In the genomic region with DNA sequence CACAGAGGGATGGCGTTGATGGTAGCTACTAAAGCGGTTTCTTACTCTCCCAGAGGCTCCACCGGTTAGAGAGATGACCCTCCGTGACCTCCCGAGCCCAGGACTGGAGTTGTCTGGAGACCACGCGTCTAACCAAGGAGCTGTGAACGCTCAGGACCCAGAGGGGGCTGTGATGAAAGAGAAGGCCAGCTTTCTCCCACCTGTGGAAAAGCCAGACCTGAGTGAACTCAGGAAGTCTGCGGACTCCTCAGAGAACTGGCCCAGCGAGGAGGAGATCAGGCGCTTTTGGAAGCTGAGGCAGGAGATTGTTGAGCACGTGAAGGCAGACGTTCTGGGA, we compare ENCODE assay signal across 26 cellular contexts.
"Had no signal": no experiment of that assay in that cellular context is flagged by ENCODE, and none has a peak within 500 bp of the region (broad histone marks: within the 10 kb centered on the region; RNA-seq: fewer than 3 reads in every experiment).

No MANE protein-coding gene starts in this region.

- H3K9me3 Mint-ChIP-seq: immature natural killer cell; mesothelial cell of epicardium; naive B cell; natural killer cell treated with Interleukin-12 subunit alpha and Interleukin-12 subunit beta and Interleukin-15 and Interleukin-18, amount 100 ng/mL, for 72 hours; neural crest cell; stimulated activated effector memory CD8-positive, alpha-beta T cell treated with anti-CD3 and anti-CD28 coated beads, Interleukin-12 subunit alpha, Interleukin-12 subunit beta, amount 100 ng/mL, for 72 hours; stimulated activated naive CD8-positive, alpha-beta T cell treated with anti-CD3 and anti-CD28 coated beads, Interleukin-15, amount 100 ng/mL, for 72 hours; type B pancreatic cell had no signal

- H3K27ac Mint-ChIP-seq: immature natural killer cell; mesothelial cell of epicardium; progenitor cell of endocrine pancreas; stimulated activated effector memory CD8-positive, alpha-beta T cell treated with anti-CD3 and anti-CD28 coated beads, Interleukin-12 subunit alpha, Interleukin-12 subunit beta, amount 100 ng/mL, for 72 hours; type B pancreatic cell had no signal

- H3K36me3 Mint-ChIP-seq: naive B cell; natural killer cell treated with Interleukin-12 subunit alpha and Interleukin-12 subunit beta and Interleukin-15 and Interleukin-18, amount 100 ng/mL, for 72 hours; stimulated activated effector memory CD8-positive, alpha-beta T cell treated with anti-CD3 and anti-CD28 coated beads, Interleukin-12 subunit alpha, Interleukin-12 subunit beta, amount 100 ng/mL, for 72 hours had no signal

- H3K4me3 ChIP-seq: left ventricle myocardium inferior, lung, right atrium auricular region, right lobe of liver, spleen, tibial nerve, uterus had no signal

- DNase-seq: hypothalamus; immature natural killer cell; kidney; left ventricle myocardium inferior; mesendoderm; naive B cell; occipital lobe; small intestine; stimulated activated CD4-positive, alpha-beta T cell treated with anti-CD3 and anti-CD28 coated beads, Interleukin-4, amount 100 ng/mL, for 24 hours; stimulated activated naive CD4-positive, alpha-beta T cell treated with Interleukin-2 at 50 U/mL for 16 hours; stimulated activated naive CD8-positive, alpha-beta T cell treated with anti-CD3 and anti-CD28 coated beads, Interleukin-15, amount 100 ng/mL, for 72 hours; substantia nigra; uterus had no signal

- H3K27ac ChIP-seq: left ventricle myocardium inferior, neutrophil, parathyroid adenoma, right atrium auricular region, right lobe of liver, spleen, tibial nerve, uterus had no signal

- H3K27me3 Mint-ChIP-seq: naive B cell; natural killer cell treated with Interleukin-12 subunit alpha and Interleukin-12 subunit beta and Interleukin-15 and Interleukin-18, amount 100 ng/mL, for 72 hours; progenitor cell of endocrine pancreas; stimulated activated naive CD8-positive, alpha-beta T cell treated with anti-CD3 and anti-CD28 coated beads, Interleukin-15, amount 100 ng/mL, for 72 hours; type B pancreatic cell had no signal

- H2AFZ ChIP-seq: parathyroid adenoma had no signal

- H3K4me1 ChIP-seq: left ventricle myocardium inferior, parathyroid adenoma, right atrium auricular region, tibial nerve, uterus had no signal

- H3K4me3 Mint-ChIP-seq: immature natural killer cell; mesothelial cell of epicardium; naive B cell; natural killer cell treated with Interleukin-12 subunit alpha and Interleukin-12 subunit beta and Interleukin-15 and Interleukin-18, amount 100 ng/mL, for 72 hours; neural crest cell; stimulated activated effector memory CD8-positive, alpha-beta T cell treated with anti-CD3 and anti-CD28 coated beads, Interleukin-12 subunit alpha, Interleukin-12 subunit beta, amount 100 ng/mL, for 72 hours; stimulated activated naive CD8-positive, alpha-beta T cell treated with anti-CD3 and anti-CD28 coated beads, Interleukin-15, amount 100 ng/mL, for 72 hours; type B pancreatic cell had no signal

- ATAC-seq: natural killer cell treated with Interleukin-12 subunit alpha and Interleukin-12 subunit beta and Interleukin-15 and Interleukin-18, amount 100 ng/mL, for 72 hours had no signal

- H3K27me3 ChIP-seq: neutrophil, right atrium auricular region, right lobe of liver, spleen, tibial nerve, uterus had no signal

- H3K9me3 ChIP-seq: left ventricle myocardium inferior, neutrophil, right atrium auricular region, right lobe of liver, spleen, tibial nerve, uterus had no signal

- H3K36me3 ChIP-seq: neutrophil, right lobe of liver, uterus had no signal

- H3K4me1 Mint-ChIP-seq: mesothelial cell of epicardium; neural crest cell; stimulated activated naive CD8-positive, alpha-beta T cell treated with anti-CD3 and anti-CD28 coated beads, Interleukin-15, amount 100 ng/mL, for 72 hours had no signal

- H3K9ac ChIP-seq: parathyroid adenoma had no signal
